In the genomic region with DNA sequence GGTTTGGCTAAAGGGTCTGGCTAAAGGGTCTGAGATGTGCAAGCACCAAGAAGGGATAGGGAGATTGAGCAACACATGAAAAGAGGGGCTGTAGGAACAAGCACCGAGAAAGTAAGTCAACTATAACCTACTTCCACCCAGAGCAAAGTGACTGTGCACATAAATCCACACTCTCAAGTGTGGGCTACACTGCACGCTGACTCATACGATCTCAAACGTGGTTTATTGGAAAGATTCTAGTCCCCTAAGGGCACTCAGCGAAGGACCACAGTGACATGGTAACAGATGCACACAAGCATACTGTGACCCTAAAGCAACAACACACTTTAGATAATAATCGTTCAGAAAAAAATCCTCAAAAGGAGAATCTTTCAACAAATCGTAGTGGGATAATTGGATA, we compare ENCODE assay signal across 23 cellular contexts. TPM values are rescaled to one million over a fixed set of nuclear protein-coding genes. Genes with fewer than 3 reads are reported as not detected.
"Had no signal": no experiment of that assay in that cellular context is flagged by ENCODE, and none has a peak within 500 bp of the region (broad histone marks: within the 10 kb centered on the region; RNA-seq: fewer than 3 reads in every experiment).

No MANE protein-coding gene starts in this region.

- ATAC-seq: activated naive CD8-positive, alpha-beta T cell treated with anti-CD3 and anti-CD28 coated beads, Interleukin-2, amount 50 U/mL, for 24 hours; effector memory CD8-positive, alpha-beta T cell; foreskin keratinocyte; heart right ventricle; naive thymus-derived CD4-positive, alpha-beta T cell; psoas muscle; stimulated activated memory B cell treated with anti-CD40 and anti-IgM and Interleukin-4, amounts not matched to agents 10 μg/mL and 1 μg/mL and 100 μg/mL, for 72 hours had no signal

- H3K4me1 ChIP-seq: heart right ventricle, parathyroid adenoma, psoas muscle, sigmoid colon, stomach, thyroid gland, upper lobe of left lung had no signal

- H3K27ac ChIP-seq: foreskin keratinocyte, heart right ventricle, parathyroid adenoma, psoas muscle, sigmoid colon, stomach, thyroid gland, upper lobe of left lung, VCaP had no signal

- H3K4me3 ChIP-seq: heart right ventricle, psoas muscle, sigmoid colon, stomach, thyroid gland, upper lobe of left lung had no signal

- H2AFZ ChIP-seq: parathyroid adenoma had no signal

- DNase-seq: activated CD4-positive, alpha-beta memory T cell treated with anti-CD3 and anti-CD28 coated beads for 36 hours; activated CD4-positive, alpha-beta T cell treated with anti-CD3 and anti-CD28 coated beads for 4 hours; activated naive CD8-positive, alpha-beta T cell treated with anti-CD3 and anti-CD28 coated beads, Interleukin-2, amount 50 U/mL, for 24 hours; activated T-cell treated with anti-CD3 and anti-CD28 coated beads, Interleukin-2, amount 50 U/mL, for 48 hours; amygdala; caudate nucleus; cortex of kidney; effector memory CD8-positive, alpha-beta T cell; foreskin keratinocyte; heart right ventricle; midbrain; naive thymus-derived CD4-positive, alpha-beta T cell; nucleus accumbens; psoas muscle; sigmoid colon; small intestine; stimulated activated CD4-positive, alpha-beta T cell treated with anti-CD3 and anti-CD28 coated beads, Interleukin-4, amount 100 ng/mL, for 24 hours; stomach; thyroid gland; upper lobe of left lung had no signal

- H3K27me3 ChIP-seq: foreskin keratinocyte, heart right ventricle, sigmoid colon, stomach, thyroid gland, upper lobe of left lung had no signal

- H3K79me2 ChIP-seq: parathyroid adenoma had no signal

- H3K9me3 ChIP-seq: heart right ventricle, psoas muscle, sigmoid colon, stomach, thyroid gland, upper lobe of left lung had no signal

- H3K9ac ChIP-seq: parathyroid adenoma had no signal

RNA-seq across cellular contexts. Expression of a gene that starts 53.0 kb away (rescaled TPM):
- total RNA-seq: activated CD4-positive, alpha-beta memory T cell treated with anti-CD3 and anti-CD28 coated beads for 36 hours had no signal
- polyA plus RNA-seq: foreskin keratinocyte; naive thymus-derived CD4-positive, alpha-beta T cell had no signal
